Comparison of ENCODE assay signal across 20 cellular contexts in the genomic region with DNA sequence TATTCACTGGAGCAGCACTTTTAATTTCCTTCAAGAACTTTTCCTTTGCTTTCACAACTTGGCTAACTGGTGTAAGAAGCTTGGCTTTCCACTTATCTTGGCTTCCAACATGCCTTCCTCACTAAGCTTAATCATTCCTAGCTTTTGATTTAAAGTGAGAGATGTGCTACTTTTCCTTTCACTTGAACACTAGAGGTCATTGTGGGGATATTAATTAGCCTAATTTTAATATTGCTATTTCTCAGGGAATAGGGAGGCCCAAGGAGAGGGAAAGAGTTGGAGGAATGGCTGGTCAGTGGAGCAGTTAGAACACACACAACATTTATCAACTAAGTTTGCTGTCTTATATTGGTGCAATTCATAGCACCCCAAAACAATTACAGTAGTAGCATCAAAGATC.
"Had no signal": no experiment of that assay in that cellular context is flagged by ENCODE, and none has a peak within 500 bp of the region (broad histone marks: within the 10 kb centered on the region; RNA-seq: fewer than 3 reads in every experiment).

No MANE protein-coding gene starts in this region.

- ATAC-seq: gastrocnemius medialis; heart right ventricle; left lobe of liver; naive thymus-derived CD4-positive, alpha-beta T cell; psoas muscle; sciatic nerve; stimulated activated memory B cell treated with anti-CD40 and anti-IgM and Interleukin-4, amounts not matched to agents 10 μg/mL and 1 μg/mL and 100 μg/mL, for 72 hours; upper lobe of right lung had no signal

- H3K9me3 ChIP-seq: gastrocnemius medialis, heart right ventricle, psoas muscle, spleen, tibial nerve, upper lobe of right lung, vagina had no signal

- H3K27me3 ChIP-seq: dorsolateral prefrontal cortex, gastrocnemius medialis, heart right ventricle, spleen, tibial nerve, upper lobe of right lung, vagina had no signal

- H3K4me3 ChIP-seq: dorsolateral prefrontal cortex, gastrocnemius medialis, heart right ventricle, psoas muscle, spleen, tibial nerve, upper lobe of right lung, vagina had no signal

- H3K27ac ChIP-seq: dorsolateral prefrontal cortex, gastrocnemius medialis, heart right ventricle, psoas muscle, spleen, tibial nerve, upper lobe of right lung, vagina had no signal

- H3K36me3 ChIP-seq: gastrocnemius medialis, heart right ventricle, spleen, tibial nerve, upper lobe of right lung, vagina had no signal

- H3K4me1 ChIP-seq: gastrocnemius medialis, heart right ventricle, psoas muscle, spleen, tibial nerve, upper lobe of right lung, vagina had no signal

- DNase-seq: dorsolateral prefrontal cortex; effector CD8-positive, alpha-beta T cell; gastrocnemius medialis; heart right ventricle; hypothalamus; islet precursor cell; mammary epithelial cell; naive thymus-derived CD4-positive, alpha-beta T cell; nephron progenitor cell; psoas muscle; spleen; stimulated activated CD4-positive, alpha-beta T cell treated with anti-CD3 and anti-CD28 coated beads, Interleukin-15, amount 100 ng/mL, for 24 hours; stimulated activated CD4-positive, alpha-beta T cell treated with anti-CD3 and anti-CD28 coated beads, Interleukin-1b, Interleukin-23, amount 100 ng/mL, for 48 hours; stimulated activated CD4-positive, alpha-beta T cell treated with anti-CD3 and anti-CD28 coated beads, Interleukin-4, amount 100 ng/mL, for 24 hours; upper lobe of right lung had no signal
